ENCODE assay signal across 20 cellular contexts in genomic region chr11:46452918-46453517, GRCh38.
"Had no signal": no experiment of that assay in that cellular context is flagged by ENCODE, and none has a peak within 500 bp of the region (broad histone marks: within the 10 kb centered on the region; RNA-seq: fewer than 3 reads in every experiment).

No MANE protein-coding gene starts in this region.

- DNase-seq: cortex of kidney; dorsolateral prefrontal cortex; effector CD8-positive, alpha-beta T cell; gastrocnemius medialis; heart right ventricle; kidney; left cardiac atrium; left ventricle myocardium inferior; lower lobe of right lung; midbrain; nucleus accumbens; ovary; spleen; stimulated activated CD4-positive, alpha-beta T cell treated with anti-CD3 and anti-CD28 coated beads, Interleukin-15, amount 100 ng/mL, for 24 hours; stimulated activated CD4-positive, alpha-beta T cell treated with anti-CD3 and anti-CD28 coated beads, Interleukin-2, amount 100 ng/mL, for 24 hours; stimulated activated naive CD4-positive, alpha-beta T cell treated with Interleukin-2 at 50 U/mL for 16 hours; trophoblast cell had no signal

- H3K27ac ChIP-seq: dorsolateral prefrontal cortex, gastrocnemius medialis, heart right ventricle, left ventricle myocardium inferior, lower lobe of right lung, neural progenitor cell, ovary, right atrium auricular region, spleen had no signal

- H3K4me1 ChIP-seq: lower lobe of right lung had no signal

- H2AFZ ChIP-seq: neural progenitor cell had no signal

- H3K36me3 ChIP-seq: gastrocnemius medialis, left ventricle myocardium inferior, lower lobe of right lung, neural progenitor cell, ovary, right atrium auricular region had no signal

- FAIRE-seq: kidney had no signal

- H3K4me2 ChIP-seq: neural progenitor cell had no signal

- H3K4me3 ChIP-seq: dorsolateral prefrontal cortex, gastrocnemius medialis, heart right ventricle, left ventricle myocardium inferior, lower lobe of right lung, neural progenitor cell, ovary, right atrium auricular region, spleen had no signal

- ATAC-seq: gastrocnemius medialis; heart right ventricle; left cardiac atrium; lower lobe of right lung; natural killer cell treated with Interleukin-12 subunit alpha and Interleukin-12 subunit beta and Interleukin-15 and Interleukin-18, amount 100 ng/mL, for 72 hours had no signal

- H3K27me3 ChIP-seq: dorsolateral prefrontal cortex, gastrocnemius medialis, heart right ventricle, neural progenitor cell, ovary, right atrium auricular region, spleen had no signal

- H3K9ac ChIP-seq: neural progenitor cell had no signal

- H3K9me3 ChIP-seq: gastrocnemius medialis, heart right ventricle, left ventricle myocardium inferior, lower lobe of right lung, ovary, right atrium auricular region, spleen had no signal
